ENCODE assay signal across 9 cellular contexts in genomic region chr4:81314196-81314896, GRCh38.
DNase-seq lines count a peak whose midpoint lies in the region; ATAC-seq and TF ChIP-seq lines count a peak whose summit lies in the region.
"Had no signal": no experiment of that assay in that cellular context is flagged by ENCODE, and none has a peak within 500 bp of the region (broad histone marks: within the 10 kb centered on the region; RNA-seq: fewer than 3 reads in every experiment).

No MANE protein-coding gene starts in this region.

- intact Hi-C loops in right cardiac atrium (cut with DNase I) = no loop called here
- intact Hi-C loops in esophagus muscularis mucosa (cut with DNase I) = no loop called here

- no peak for TF ChIP-seq EP300 in esophagus muscularis mucosa (IDR thresholded peaks at IDR 0.05)

- no peak overlapping the region for H3K4me3 Mint-ChIP-seq in activated T-cell treated with anti-CD3 and anti-CD28 coated beads, Interleukin-2, amount 50 U/mL, for 4 hours
- H3K4me3 Mint-ChIP-seq: endodermal cell had no signal

- H3K4me1 ChIP-seq in right cardiac atrium (ENCODE audit: control insufficient read depth, insufficient read depth, low read length) = no peaks in the 10 kb centered on the region
- peaks cover 2 to 18% (median 12%) of the 10 kb centered on the region in 4 donors for H3K4me1 ChIP-seq in esophagus muscularis mucosa

- H3K27me3 Mint-ChIP-seq in activated T-cell treated with anti-CD3 and anti-CD28 coated beads, Interleukin-2, amount 50 U/mL, for 4 hours (ENCODE audit: low read depth) = no peaks in the 10 kb centered on the region

- H3K36me3 Mint-ChIP-seq in activated T-cell treated with anti-CD3 and anti-CD28 coated beads, Interleukin-2, amount 50 U/mL, for 4 hours (ENCODE audit: insufficient read depth) = no peaks in the 10 kb centered on the region

- H3K4me3 ChIP-seq in AG04450 (ENCODE audit: low read depth, low read length) (no peak overlapping the region; the same call in 1 of the 2 replicates), right cardiac atrium (ENCODE audit: low read length) (no peak overlapping the region), esophagus muscularis mucosa (no peak overlapping the region)

- CTCF ChIA-PET in AG04450 (lab: Charles Lee) = interaction anchor here (0.7 to 9.3 kb wide), 3 partner anchors 20 to 244 kb away, joined by 3 to 85 read pairs (median 5); no protein-coding TSS in a partner anchor

- ATAC-seq in HG02981 (IDR thresholded peaks at IDR 0.05; ENCODE audit: unreplicated experiment) (peak; percentile 50), right cardiac atrium (peak; percentile 88 to 89), HG03280 (IDR thresholded peaks at IDR 0.05; ENCODE audit: unreplicated experiment) (no peak)
- no peak for ATAC-seq in activated T-cell treated with anti-CD3 and anti-CD28 coated beads, Interleukin-2, amount 50 U/mL, for 4 hours

- 48% methylated on average over 6 of the region's 6 CpGs for WGBS in right cardiac atrium
- WGBS in esophagus muscularis mucosa = 51% methylated on average over 6 of the region's 6 CpGs

- H3K27me3 ChIP-seq in AG04450 (ENCODE audit: control insufficient read depth, insufficient read depth, low read length) (no peaks in the 10 kb centered on the region), right cardiac atrium (ENCODE audit: control insufficient read depth, insufficient read depth) (no peaks in the 10 kb centered on the region), esophagus muscularis mucosa (no peaks in the 10 kb centered on the region)

- peak overlapping the region; percentile 73 for H3K27ac ChIP-seq in AG04450 (ENCODE audit: low read depth, low read length)
- H3K27ac ChIP-seq in right cardiac atrium (ENCODE audit: low read length) = no peak overlapping the region
- no peak overlapping the region for H3K27ac ChIP-seq in esophagus muscularis mucosa (replicated peaks in 1 of 4)

- DNase-seq in AG04450 (ENCODE audit: low read depth, low spot score) (peak; percentile 75), SHP77 (lab: John Stamatoyannopoulos, UW) (peak; percentile 91 to 92), right cardiac atrium (peak; percentile 57 to 68 (median 61)), esophagus muscularis mucosa (ENCODE audit: extremely low spot score) (no peak), GDM1 (lab: John Stamatoyannopoulos, UW) (no peak)
- no peak for DNase-seq in activated T-cell treated with anti-CD3 and anti-CD28 coated beads, Interleukin-2, amount 50 U/mL, for 4 hours
- DNase-seq: endodermal cell had no signal

- no peak for TF ChIP-seq CTCF in AG04450 (IDR thresholded peaks at IDR 0.05; ENCODE audit: low read depth, low read length)
- TF ChIP-seq CTCF in esophagus muscularis mucosa (IDR thresholded peaks at IDR 0.05) = no peak

- H3K36me3 ChIP-seq in esophagus muscularis mucosa = no peaks in the 10 kb centered on the region

- no peak for TF ChIP-seq POLR2A in esophagus muscularis mucosa (IDR thresholded peaks at IDR 0.05; ENCODE audit: low read depth)

- peaks cover 4% of the 10 kb centered on the region for H3K9me3 Mint-ChIP-seq in activated T-cell treated with anti-CD3 and anti-CD28 coated beads, Interleukin-2, amount 50 U/mL, for 4 hours

- POLR2A ChIA-PET in AG04450 (lab: Yijun Ruan, JAX) = interaction anchor here (1.1 to 2.9 kb wide), 5 partner anchors 9 to 103 kb away, joined by 3 to 26 read pairs (median 5); partner anchors contain the start of gene PRKG2

- H3K9me3 ChIP-seq in AG04450 (ENCODE audit: control insufficient read depth, insufficient read depth, low read length) = no peaks in the 10 kb centered on the region
- H3K9me3 ChIP-seq in right cardiac atrium (ENCODE audit: control insufficient read depth, low read length) = no peaks in the 10 kb centered on the region
- no peaks in the 10 kb centered on the region for H3K9me3 ChIP-seq in esophagus muscularis mucosa

- H3K4me1 Mint-ChIP-seq in activated T-cell treated with anti-CD3 and anti-CD28 coated beads, Interleukin-2, amount 50 U/mL, for 4 hours (ENCODE audit: low read depth) = no peaks in the 10 kb centered on the region
- H3K4me1 Mint-ChIP-seq: endodermal cell had no signal

Comparison
In these comparisons a context has a peak if more than half of its experiments do, and no peak if none do; other contexts are left out.
1. DNase-seq: peak in AG04450 (single experiment), SHP77 (2 of 2) and right cardiac atrium (3 of 3); none in esophagus muscularis mucosa (single experiment), activated T-cell treated with anti-CD3 and anti-CD28 coated beads, Interleukin-2, amount 50 U/mL, for 4 hours (single experiment) and GDM1 (single experiment).
2. ATAC-seq: peak in HG02981 (single experiment) and right cardiac atrium (2 of 2); none in activated T-cell treated with anti-CD3 and anti-CD28 coated beads, Interleukin-2, amount 50 U/mL, for 4 hours (0 of 2) and HG03280 (single experiment).